Comparison of ENCODE assay signal across 26 cellular contexts in the genomic region with DNA sequence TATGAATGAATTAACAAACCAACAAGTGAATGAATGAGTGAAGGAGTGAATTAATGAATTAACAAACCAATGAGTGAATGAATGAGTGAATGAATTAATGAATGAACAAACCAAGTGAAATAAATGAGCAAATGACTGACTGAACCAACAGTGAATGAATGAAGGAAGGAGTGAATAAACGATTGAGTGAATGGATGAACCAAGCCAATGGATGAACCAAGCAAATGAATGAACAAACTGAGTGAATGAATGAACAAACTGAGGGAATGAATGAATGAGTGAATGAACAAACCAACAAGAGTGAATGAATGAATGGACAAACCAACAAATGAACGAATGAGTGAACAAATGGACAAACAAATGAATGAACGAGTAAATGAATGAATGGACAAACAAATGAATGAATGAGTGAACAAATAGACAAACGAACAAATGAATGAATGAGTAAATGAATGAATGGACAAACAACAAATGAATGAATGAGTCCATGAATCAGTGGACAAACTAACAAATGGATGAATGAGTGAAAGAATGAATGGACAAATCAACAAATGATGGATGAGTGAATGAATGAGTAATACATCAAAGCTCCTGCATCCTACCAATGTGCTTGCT.
"Had no signal": no experiment of that assay in that cellular context is flagged by ENCODE, and none has a peak within 500 bp of the region (broad histone marks: within the 10 kb centered on the region; RNA-seq: fewer than 3 reads in every experiment).

No MANE protein-coding gene starts in this region.

- H3K27me3 ChIP-seq: ovary, right atrium auricular region, suprapubic skin, tibial artery, upper lobe of right lung, uterus had no signal

- FAIRE-seq: islet of Langerhans, kidney had no signal

- H3K4me1 ChIP-seq: left ventricle myocardium inferior, right atrium auricular region, suprapubic skin, tibial artery, upper lobe of right lung, uterus had no signal

- H3K36me3 ChIP-seq: left ventricle myocardium inferior, ovary, right atrium auricular region, suprapubic skin, thoracic aorta, tibial artery, upper lobe of right lung, uterus had no signal

- H3K27ac ChIP-seq: left ventricle myocardium inferior, ovary, right atrium auricular region, skin epidermis, suprapubic skin, thoracic aorta, tibial artery, upper lobe of right lung, uterus had no signal

- H3K27ac Mint-ChIP-seq: immature natural killer cell; mesothelial cell of epicardium; natural killer cell; nephron progenitor cell; progenitor cell of endocrine pancreas; stimulated activated naive B cell treated with anti-CD40 and anti-IgM and Interleukin-4, amounts not matched to agents 10 μg/mL and 1 μg/mL and 100 μg/mL, for 72 hours; stimulated activated naive CD8-positive, alpha-beta T cell treated with anti-CD3 and anti-CD28 coated beads, Interleukin-15, Interleukin-2, amounts not matched to agents 100 ng/mL and 50 ng/mL, for 24 hours had no signal

- H3K36me3 Mint-ChIP-seq: mesothelial cell of epicardium, natural killer cell had no signal

- H3K4me3 Mint-ChIP-seq: immature natural killer cell; mesothelial cell of epicardium; naive B cell; natural killer cell; nephron progenitor cell; stimulated activated naive B cell treated with anti-CD40 and anti-IgM and Interleukin-4, amounts not matched to agents 10 μg/mL and 1 μg/mL and 100 μg/mL, for 72 hours; stimulated activated naive CD8-positive, alpha-beta T cell treated with anti-CD3 and anti-CD28 coated beads, Interleukin-15, Interleukin-2, amounts not matched to agents 100 ng/mL and 50 ng/mL, for 24 hours had no signal

- DNase-seq: immature natural killer cell; kidney; left ventricle myocardium inferior; mesendoderm; naive B cell; natural killer cell; nephron progenitor cell; ovary; stimulated activated CD4-positive, alpha-beta T cell treated with anti-CD3 and anti-CD28 coated beads, Interleukin-12 subunit alpha, Interleukin-12 subunit beta, amount 100 ng/mL, for 4 hours; stimulated activated CD4-positive, alpha-beta T cell treated with anti-CD3 and anti-CD28 coated beads, Interleukin-15, amount 100 ng/mL, for 24 hours; stimulated activated CD4-positive, alpha-beta T cell treated with anti-CD3 and anti-CD28 coated beads, Interleukin-2, amount 100 ng/mL, for 24 hours; stimulated activated CD4-positive, alpha-beta T cell treated with anti-CD3 and anti-CD28 coated beads, Interleukin-4, amount 100 ng/mL, for 1 hour; stimulated activated naive B cell treated with anti-CD40 and anti-IgM and Interleukin-4, amounts not matched to agents 10 μg/mL and 1 μg/mL and 100 μg/mL, for 72 hours; tibial artery; trophoblast cell; upper lobe of right lung; uterus had no signal

- H3K9me3 ChIP-seq: ovary, thoracic aorta, upper lobe of right lung had no signal

- H3K4me1 Mint-ChIP-seq: immature natural killer cell; mesothelial cell of epicardium; natural killer cell; stimulated activated naive B cell treated with anti-CD40 and anti-IgM and Interleukin-4, amounts not matched to agents 10 μg/mL and 1 μg/mL and 100 μg/mL, for 72 hours had no signal

- H3K4me3 ChIP-seq: left ventricle myocardium inferior, lung, ovary, right atrium auricular region, skin epidermis, suprapubic skin, thoracic aorta, tibial artery, upper lobe of right lung, uterus had no signal
